ENCODE assay signal across 1 cellular context in the genomic region with DNA sequence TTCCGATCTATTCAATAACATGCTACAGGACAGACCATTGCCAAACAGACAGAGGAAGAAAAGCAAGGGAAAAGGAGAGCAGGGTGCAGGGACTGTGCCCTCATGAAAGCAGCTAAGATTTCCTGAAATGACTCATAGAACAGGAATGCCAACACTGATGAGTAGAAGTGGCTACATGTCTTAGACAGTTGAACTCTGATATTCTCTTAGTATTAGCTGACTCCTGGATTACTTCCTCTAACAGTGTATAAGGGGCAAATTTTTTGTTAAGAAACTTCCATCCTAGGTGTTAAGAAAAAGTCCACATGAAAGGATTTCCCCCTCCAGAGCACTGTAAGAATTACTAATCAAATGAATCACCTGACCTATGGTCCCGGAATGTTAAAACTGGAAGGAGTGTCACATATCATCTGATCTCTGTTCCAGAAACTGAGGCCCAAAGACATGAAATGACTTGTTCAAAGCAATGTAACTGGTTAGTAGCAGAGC.
TF ChIP-seq lines count a peak whose summit lies in the region.

No MANE protein-coding gene starts in this region.

TF ChIP-seq in HepG2, 621 proteins besides CTCF, POLR2A, EP300 and RAD21 (continued from another document):
- no peak for TF ChIP-seq ZNF432 (CRISPR knock-in tag; IDR thresholded peaks at IDR 0.05; ENCODE audit: borderline replicate concordance)
- no peak for TF ChIP-seq ZFP1 (CRISPR knock-in tag; IDR thresholded peaks at IDR 0.05)
- peak; percentile 90 for TF ChIP-seq FOSL2 (CRISPR knock-in tag; IDR thresholded peaks at IDR 0.05)
- no peak for TF ChIP-seq ZNF773 (CRISPR knock-in tag; IDR thresholded peaks at IDR 0.05; ENCODE audit: borderline replicate concordance)
- TF ChIP-seq ELF3 (CRISPR knock-in tag; IDR thresholded peaks at IDR 0.05) = peak; percentile 58
- peak; percentile 44; the same call in 1 of the 2 replicates for TF ChIP-seq JUND (CRISPR knock-in tag; IDR thresholded peaks at IDR 0.05)
- no peak for TF ChIP-seq ZNF335 (CRISPR knock-in tag; IDR thresholded peaks at IDR 0.05)
- no peak for TF ChIP-seq GATAD2A (CRISPR knock-in tag; IDR thresholded peaks at IDR 0.05)
- no peak for TF ChIP-seq NAIF1 (CRISPR knock-in tag; IDR thresholded peaks at IDR 0.05; ENCODE audit: borderline replicate concordance)
- no peak for TF ChIP-seq GPBP1L1 (CRISPR knock-in tag; IDR thresholded peaks at IDR 0.05)
- TF ChIP-seq, protein P1, sequence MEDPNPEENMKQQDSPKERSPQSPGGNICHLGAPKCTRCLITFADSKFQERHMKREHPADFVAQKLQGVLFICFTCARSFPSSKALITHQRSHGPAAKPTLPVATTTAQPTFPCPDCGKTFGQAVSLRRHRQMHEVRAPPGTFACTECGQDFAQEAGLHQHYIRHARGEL (CRISPR knock-in tag; IDR thresholded peaks at IDR 0.05) = no peak
- no peak for TF ChIP-seq CEBPB (IDR thresholded peaks at IDR 0.05; ENCODE audit: borderline replicate concordance, low read depth, low read length)
- no peak for TF ChIP-seq ARHGAP35 (CRISPR knock-in tag; IDR thresholded peaks at IDR 0.05; ENCODE audit: borderline replicate concordance)
- TF ChIP-seq FOSL1 (CRISPR knock-in tag; IDR thresholded peaks at IDR 0.05; ENCODE audit: borderline replicate concordance) = peak; percentile 59; the same call in 1 of the 2 replicates
- TF ChIP-seq, protein P2, sequence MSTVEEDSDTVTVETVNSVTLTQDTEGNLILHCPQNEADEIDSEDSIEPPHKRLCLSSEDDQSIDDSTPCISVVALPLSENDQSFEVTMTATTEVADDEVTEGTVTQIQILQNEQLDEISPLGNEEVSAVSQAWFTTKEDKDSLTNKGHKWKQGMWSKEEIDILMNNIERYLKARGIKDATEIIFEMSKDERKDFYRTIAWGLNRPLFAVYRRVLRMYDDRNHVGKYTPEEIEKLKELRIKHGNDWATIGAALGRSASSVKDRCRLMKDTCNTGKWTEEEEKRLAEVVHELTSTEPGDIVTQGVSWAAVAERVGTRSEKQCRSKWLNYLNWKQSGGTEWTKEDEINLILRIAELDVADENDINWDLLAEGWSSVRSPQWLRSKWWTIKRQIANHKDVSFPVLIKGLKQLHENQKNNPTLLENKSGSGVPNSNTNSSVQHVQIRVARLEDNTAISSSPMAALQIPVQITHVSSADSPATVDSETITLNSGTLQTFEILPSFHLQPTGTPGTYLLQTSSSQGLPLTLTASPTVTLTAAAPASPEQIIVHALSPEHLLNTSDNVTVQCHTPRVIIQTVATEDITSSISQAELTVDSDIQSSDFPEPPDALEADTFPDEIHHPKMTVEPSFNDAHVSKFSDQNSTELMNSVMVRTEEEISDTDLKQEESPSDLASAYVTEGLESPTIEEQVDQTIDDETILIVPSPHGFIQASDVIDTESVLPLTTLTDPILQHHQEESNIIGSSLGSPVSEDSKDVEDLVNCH (CRISPR knock-in tag; IDR thresholded peaks at IDR 0.05) = no peak
- TF ChIP-seq, protein P3, sequence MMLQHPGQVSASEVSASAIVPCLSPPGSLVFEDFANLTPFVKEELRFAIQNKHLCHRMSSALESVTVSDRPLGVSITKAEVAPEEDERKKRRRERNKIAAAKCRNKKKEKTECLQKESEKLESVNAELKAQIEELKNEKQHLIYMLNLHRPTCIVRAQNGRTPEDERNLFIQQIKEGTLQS (CRISPR knock-in tag; IDR thresholded peaks at IDR 0.05) = 0 out of 2 replicates have a peak, but pooled peaks have one; percentile 14
- no peak for TF ChIP-seq CCAR2 (optimal IDR thresholded peaks at IDR 0.05; ENCODE audit: low read depth, low read length)
- TF ChIP-seq ZNF605 (CRISPR knock-in tag; IDR thresholded peaks at IDR 0.05) = no peak
